8 cellular contexts compared by ENCODE assay signal in genomic region chr5:78360674-78361225, GRCh38. TPM values are rescaled to one million over a fixed set of nuclear protein-coding genes. Genes with fewer than 3 reads are reported as not detected.
DNase-seq lines count a peak whose midpoint lies in the region; ATAC-seq, FAIRE-seq and TF ChIP-seq lines count a peak whose summit lies in the region.

No MANE protein-coding gene starts in this region.

- FAIRE-seq in GM12892 (lab: Jason Lieb, UNC): peak; percentile 40

- DNase-seq in GM12892 (ENCODE audit: insufficient read length) (peak; percentile 46), NCI-H510A treated with DMSO at 0.1 percent for 48 hours (lab: John Stamatoyannopoulos, UW) (peak; percentile 32), fibroblast of mammary gland (ENCODE audit: low read depth) (no peak), suprapubic skin (ENCODE audit: low spot score in 2 of 2) (peak; percentile 78 to 79), DMS79 (lab: John Stamatoyannopoulos, UW) (no peak)
- peak; percentile 64 to 74 for DNase-seq in activated T-cell treated with anti-CD3 and anti-CD28 coated beads, Interleukin-2, amount 50 U/mL, for 72 hours

- H3K27ac ChIP-seq in suprapubic skin: peak overlapping the region; percentile 90

- WGBS in suprapubic skin: 0% methylated on average over 16 of the region's 50 CpGs

- no peak for TF ChIP-seq CTCF in fibroblast of mammary gland (conservative IDR thresholded peaks at IDR 0.05; ENCODE audit: control insufficient read depth, insufficient read depth, low read depth, low read length)
- peak in 1 of 2 donors; percentile 1 for TF ChIP-seq CTCF in suprapubic skin (IDR thresholded peaks at IDR 0.05)

- peak overlapping the region; percentile 93 to 96 for H3K4me3 Mint-ChIP-seq in activated T-cell treated with anti-CD3 and anti-CD28 coated beads, Interleukin-2, amount 50 U/mL, for 72 hours

- peak overlapping the region; percentile 68 for H3K27ac Mint-ChIP-seq in activated T-cell treated with anti-CD3 and anti-CD28 coated beads, Interleukin-2, amount 50 U/mL, for 72 hours

- peaks cover 48% of the 10 kb centered on the region for H3K4me1 Mint-ChIP-seq in activated T-cell treated with anti-CD3 and anti-CD28 coated beads, Interleukin-2, amount 50 U/mL, for 72 hours (ENCODE audit: low read depth)

- H3K9me3 ChIP-seq in neuron (ENCODE audit: low read length) (no peaks in the 10 kb centered on the region), suprapubic skin (no peaks in the 10 kb centered on the region)

- H3K27me3 ChIP-seq in neuron (ENCODE audit: insufficient read depth, low read length): no peaks in the 10 kb centered on the region
- no peaks in the 10 kb centered on the region for H3K27me3 ChIP-seq in suprapubic skin

- H3K27me3 Mint-ChIP-seq in activated T-cell treated with anti-CD3 and anti-CD28 coated beads, Interleukin-2, amount 50 U/mL, for 72 hours (ENCODE audit: low read depth): no peaks in the 10 kb centered on the region

- H3K4me1 ChIP-seq in neuron (ENCODE audit: insufficient read depth, low read length) (peaks cover 12% of the 10 kb centered on the region), suprapubic skin (peaks cover 28% of the 10 kb centered on the region)

- TF ChIP-seq POLR2A in GM12892 (IDR thresholded peaks at IDR 0.05; ENCODE audit: low read depth, low read length): no peak
- TF ChIP-seq POLR2A in suprapubic skin (IDR thresholded peaks at IDR 0.05): no peak

- H3K36me3 ChIP-seq in neuron (ENCODE audit: insufficient read depth, low read length) (peaks cover 6% of the 10 kb centered on the region), suprapubic skin (no peaks in the 10 kb centered on the region)

- peak overlapping the region; percentile 100 for H2AFZ ChIP-seq in neuron (ENCODE audit: low read depth, low read length)

- no peaks in the 10 kb centered on the region for H3K9me3 Mint-ChIP-seq in activated T-cell treated with anti-CD3 and anti-CD28 coated beads, Interleukin-2, amount 50 U/mL, for 72 hours

- peaks cover 2 to 7% of the 10 kb centered on the region in 2 donors for H3K36me3 Mint-ChIP-seq in activated T-cell treated with anti-CD3 and anti-CD28 coated beads, Interleukin-2, amount 50 U/mL, for 72 hours (ENCODE audit: insufficient read depth in 2 of 2)

- peak overlapping the region; percentile 87 for H3K4me3 ChIP-seq in fibroblast of mammary gland (ENCODE audit: control insufficient read depth, low read depth, low read length)
- H3K4me3 ChIP-seq in neuron (ENCODE audit: low read length): peak overlapping the region; percentile 93
- peak overlapping the region; percentile 81 for H3K4me3 ChIP-seq in suprapubic skin

- peak; percentile 41 for ATAC-seq in HG02678 (IDR thresholded peaks at IDR 0.05; ENCODE audit: unreplicated experiment)
- peak; percentile 58 to 62 for ATAC-seq in activated T-cell treated with anti-CD3 and anti-CD28 coated beads, Interleukin-2, amount 50 U/mL, for 72 hours (replicated peaks in 1 of 2)

- no peak for TF ChIP-seq EP300 in suprapubic skin (IDR thresholded peaks at IDR 0.05)

RNA-seq across cellular contexts. Expression of gene SCAMP1, which starts 0.3 kb away (rescaled TPM):
- polyA plus RNA-seq in GM12892 (2012; ENCODE audit: missing spikeins): 7.4 TPM
- total RNA-seq in activated T-cell treated with anti-CD3 and anti-CD28 coated beads, Interleukin-2, amount 50 U/mL, for 72 hours: 10 to 100 TPM; 18.1 to 23.8 TPM
- 10 to 100 TPM; 21.2 to 34.6 (median 29.4) TPM for total RNA-seq in suprapubic skin

Comparison
In these comparisons a context has a peak if more than half of its experiments do, and no peak if none do; other contexts are left out.
1. DNase-seq: peak in GM12892 (single experiment), NCI-H510A treated with DMSO at 0.1 percent for 48 hours (single experiment), activated T-cell treated with anti-CD3 and anti-CD28 coated beads, Interleukin-2, amount 50 U/mL, for 72 hours (2 of 2) and suprapubic skin (2 of 2); none in fibroblast of mammary gland (single experiment) and DMS79 (single experiment).
2. Peak in every context shown above with its lines, with median percentiles within 50 percentile points of each other: H3K4me3 ChIP-seq.